26 cellular contexts compared by ENCODE assay signal in genomic region chr13:52646967-52647366, GRCh38.
"Had no signal": no experiment of that assay in that cellular context is flagged by ENCODE, and none has a peak within 500 bp of the region (broad histone marks: within the 10 kb centered on the region; RNA-seq: fewer than 3 reads in every experiment).

No MANE protein-coding gene starts in this region.

- H3K27me3 ChIP-seq: hepatocyte, ovary, right atrium auricular region, right lobe of liver, tibial nerve, upper lobe of left lung, vagina had no signal

- H3K36me3 ChIP-seq: ovary had no signal

- ATAC-seq: naive thymus-derived CD4-positive, alpha-beta T cell; stimulated activated memory B cell treated with anti-CD40 and anti-IgM and Interleukin-4, amounts not matched to agents 10 μg/mL and 1 μg/mL and 100 μg/mL, for 72 hours; stimulated activated naive CD8-positive, alpha-beta T cell treated with anti-CD3 and anti-CD28 coated beads, Interleukin-15, amount 100 ng/mL, for 72 hours had no signal

- H3K9me3 ChIP-seq: left ventricle myocardium inferior, mucosa of descending colon, ovary, right atrium auricular region, right lobe of liver, tibial nerve, upper lobe of left lung, vagina had no signal

- DNase-seq: islet precursor cell; left ventricle myocardium inferior; midbrain; naive thymus-derived CD4-positive, alpha-beta T cell; nucleus accumbens; ovary; right lobe of liver; stimulated activated CD4-positive, alpha-beta T cell treated with anti-CD3 and anti-CD28 coated beads, Interleukin-1b, Interleukin-23, amount 100 ng/mL, for 48 hours; stimulated activated CD4-positive, alpha-beta T cell treated with anti-CD3 and anti-CD28 coated beads, Interleukin-2, amount 100 ng/mL, for 48 hours; stimulated activated CD4-positive, alpha-beta T cell treated with anti-CD3 and anti-CD28 coated beads, Interleukin-4, amount 100 ng/mL, for 4 hours; stimulated activated CD8-positive, alpha-beta memory T cell treated with anti-CD3 and anti-CD28 coated beads, Interleukin-4, amount 100 ng/mL, for 48 hours; stimulated activated naive CD4-positive, alpha-beta T cell treated with Interleukin-2 at 50 U/mL for 16 hours; stimulated activated naive CD8-positive, alpha-beta T cell treated with anti-CD3 and anti-CD28 coated beads, Interleukin-15, amount 100 ng/mL, for 72 hours; substantia nigra; upper lobe of left lung had no signal

- H3K4me3 ChIP-seq: hepatocyte, left ventricle myocardium inferior, lung, mucosa of descending colon, ovary, right atrium auricular region, right lobe of liver, smooth muscle cell, tibial nerve, upper lobe of left lung, vagina had no signal

- H3K27me3 Mint-ChIP-seq: naive thymus-derived CD4-positive, alpha-beta T cell; progenitor cell of endocrine pancreas; stimulated activated memory B cell treated with anti-CD40 and anti-IgM and Interleukin-4, amounts not matched to agents 10 μg/mL and 1 μg/mL and 100 μg/mL, for 72 hours; stimulated activated naive CD8-positive, alpha-beta T cell treated with anti-CD3 and anti-CD28 coated beads, Interleukin-15, amount 100 ng/mL, for 72 hours had no signal

- H3K27ac Mint-ChIP-seq: naive thymus-derived CD4-positive, alpha-beta T cell; nephron; progenitor cell of endocrine pancreas; stimulated activated memory B cell treated with anti-CD40 and anti-IgM and Interleukin-4, amounts not matched to agents 10 μg/mL and 1 μg/mL and 100 μg/mL, for 72 hours; stimulated activated naive CD8-positive, alpha-beta T cell treated with anti-CD3 and anti-CD28 coated beads, Interleukin-15, amount 100 ng/mL, for 72 hours had no signal

- H3K27ac ChIP-seq: hepatocyte, left ventricle myocardium inferior, ovary, right atrium auricular region, right lobe of liver, tibial nerve, upper lobe of left lung, vagina had no signal

- H3K9me3 Mint-ChIP-seq: naive thymus-derived CD4-positive, alpha-beta T cell; nephron; neural crest cell; stimulated activated memory B cell treated with anti-CD40 and anti-IgM and Interleukin-4, amounts not matched to agents 10 μg/mL and 1 μg/mL and 100 μg/mL, for 72 hours; stimulated activated naive CD8-positive, alpha-beta T cell treated with anti-CD3 and anti-CD28 coated beads, Interleukin-15, amount 100 ng/mL, for 72 hours had no signal

- H3K4me3 Mint-ChIP-seq: naive thymus-derived CD4-positive, alpha-beta T cell; nephron; neural crest cell; stimulated activated memory B cell treated with anti-CD40 and anti-IgM and Interleukin-4, amounts not matched to agents 10 μg/mL and 1 μg/mL and 100 μg/mL, for 72 hours; stimulated activated naive CD8-positive, alpha-beta T cell treated with anti-CD3 and anti-CD28 coated beads, Interleukin-15, amount 100 ng/mL, for 72 hours had no signal
